ENCODE assay signal across 16 cellular contexts in genomic region chr17:62781356-62781755, GRCh38. TPM values are rescaled to one million over a fixed set of nuclear protein-coding genes. Genes with fewer than 3 reads are reported as not detected.
DNase-seq lines count a peak whose midpoint lies in the region; ATAC-seq, FAIRE-seq and TF ChIP-seq lines count a peak whose summit lies in the region.
"Had no signal": no experiment of that assay in that cellular context is flagged by ENCODE, and none has a peak within 500 bp of the region (broad histone marks: within the 10 kb centered on the region; RNA-seq: fewer than 3 reads in every experiment).

No MANE protein-coding gene starts in this region.

- TF ChIP-seq POLR2A in GM12892 (IDR thresholded peaks at IDR 0.05; ENCODE audit: low read depth, low read length) = no peak

- H3K27ac ChIP-seq in endodermal cell (ENCODE audit: low read depth, low read length) (no peak overlapping the region), SJCRH30 (no peak overlapping the region)
- H3K27ac ChIP-seq: dorsolateral prefrontal cortex had no signal

- CTCF ChIA-PET in activated CD4-positive, alpha-beta T cell treated with anti-CD3 and anti-CD28 coated beads for 36 hours (lab: Charles Lee) = no interaction called here

- peak overlapping the region; percentile 73 for H3K27ac Mint-ChIP-seq in HFFc6
- H3K27ac Mint-ChIP-seq in endodermal cell = no peak overlapping the region
- H3K27ac Mint-ChIP-seq in activated CD4-positive, alpha-beta T cell treated with anti-CD3 and anti-CD28 coated beads for 36 hours = no peak overlapping the region
- H3K27ac Mint-ChIP-seq: stimulated activated naive B cell treated with anti-CD40 and anti-IgM and Interleukin-4, amounts not matched to agents 10 μg/mL and 1 μg/mL and 100 μg/mL, for 72 hours had no signal

- H3K36me3 ChIP-seq in endodermal cell (ENCODE audit: control insufficient read depth, insufficient read depth, low read length) (no peaks in the 10 kb centered on the region), SJCRH30 (no peaks in the 10 kb centered on the region)

- no peak for FAIRE-seq in GM12892 (lab: Jason Lieb, UNC)

- DNase-seq in HFFc6 (no peak), NCI-H510A (lab: John Stamatoyannopoulos, UW) (peak; percentile 34), endodermal cell (peak; percentile 19), renal cortical epithelial cell (ENCODE audit: low read depth) (peak; percentile 44), GM12892 (ENCODE audit: insufficient read length) (no peak), NCI-H2171 (lab: John Stamatoyannopoulos, UW) (no peak), SJCRH30 (no peak)
- DNase-seq in activated CD4-positive, alpha-beta T cell treated with anti-CD3 and anti-CD28 coated beads for 36 hours = no peak
- DNase-seq: amygdala; C1 segment of cervical spinal cord; dorsolateral prefrontal cortex; NCI-H774; retina; stimulated activated CD4-positive, alpha-beta T cell treated with anti-CD3 and anti-CD28 coated beads, Interleukin-2, amount 100 ng/mL, for 48 hours; stimulated activated naive B cell treated with anti-CD40 and anti-IgM and Interleukin-4, amounts not matched to agents 10 μg/mL and 1 μg/mL and 100 μg/mL, for 72 hours had no signal

- no peaks in the 10 kb centered on the region for H3K27me3 ChIP-seq in endodermal cell (ENCODE audit: control insufficient read depth, insufficient read depth, low read length, poor library complexity, severe bottlenecking)
- no peaks in the 10 kb centered on the region for H3K27me3 ChIP-seq in SJCRH30
- H3K27me3 ChIP-seq: dorsolateral prefrontal cortex had no signal

- POLR2A ChIA-PET in activated CD4-positive, alpha-beta T cell treated with anti-CD3 and anti-CD28 coated beads for 36 hours (lab: Charles Lee) = no interaction called here

- ATAC-seq in activated CD4-positive, alpha-beta T cell treated with anti-CD3 and anti-CD28 coated beads for 36 hours = no peak
- ATAC-seq: activated CD4-positive, CD25-positive, alpha-beta regulatory T cell treated with anti-CD3 and anti-CD28 coated beads, Interleukin-2, amount 50 U/mL, for 24 hours; stimulated activated naive B cell treated with anti-CD40 and anti-IgM and Interleukin-4, amounts not matched to agents 10 μg/mL and 1 μg/mL and 100 μg/mL, for 72 hours had no signal

- H3K4me1 Mint-ChIP-seq in HFFc6 (ENCODE audit: low read depth) (peaks cover 47% of the 10 kb centered on the region), endodermal cell (no peaks in the 10 kb centered on the region)
- H3K4me1 Mint-ChIP-seq in activated CD4-positive, alpha-beta T cell treated with anti-CD3 and anti-CD28 coated beads for 36 hours = no peaks in the 10 kb centered on the region
- H3K4me1 Mint-ChIP-seq: stimulated activated naive B cell treated with anti-CD40 and anti-IgM and Interleukin-4, amounts not matched to agents 10 μg/mL and 1 μg/mL and 100 μg/mL, for 72 hours had no signal

- no peak overlapping the region for H3K4me3 Mint-ChIP-seq in HFFc6
- no peak overlapping the region for H3K4me3 Mint-ChIP-seq in endodermal cell
- no peak overlapping the region for H3K4me3 Mint-ChIP-seq in activated CD4-positive, alpha-beta T cell treated with anti-CD3 and anti-CD28 coated beads for 36 hours
- H3K4me3 Mint-ChIP-seq: stimulated activated naive B cell treated with anti-CD40 and anti-IgM and Interleukin-4, amounts not matched to agents 10 μg/mL and 1 μg/mL and 100 μg/mL, for 72 hours had no signal

- H3K9me3 ChIP-seq in endodermal cell (ENCODE audit: control insufficient read depth, low read length) (no peaks in the 10 kb centered on the region), SJCRH30 (replicated peaks) (peaks cover 3% of the 10 kb centered on the region; the same call in 1 of the 2 replicates)

- H3K9ac ChIP-seq in endodermal cell (ENCODE audit: extremely low read depth, low read length, poor library complexity, severe bottlenecking) = no peak overlapping the region

- no peak overlapping the region for H3K4me3 ChIP-seq in endodermal cell (ENCODE audit: low read length)
- H3K4me3 ChIP-seq in SJCRH30 = no peak overlapping the region
- H3K4me3 ChIP-seq: dorsolateral prefrontal cortex had no signal

- H3K36me3 Mint-ChIP-seq in HFFc6 (ENCODE audit: low read depth) = peaks cover 29% of the 10 kb centered on the region
- no peaks in the 10 kb centered on the region for H3K36me3 Mint-ChIP-seq in endodermal cell (ENCODE audit: low read depth)
- no peaks in the 10 kb centered on the region for H3K36me3 Mint-ChIP-seq in activated CD4-positive, alpha-beta T cell treated with anti-CD3 and anti-CD28 coated beads for 36 hours (ENCODE audit: low read depth)

- H3K4me1 ChIP-seq in endodermal cell (ENCODE audit: control insufficient read depth, insufficient read depth, low read length) (no peaks in the 10 kb centered on the region), SJCRH30 (peaks cover 6% of the 10 kb centered on the region; the same call in 1 of the 2 replicates)

- no peaks in the 10 kb centered on the region; the same call in 1 of the 2 replicates for H3K27me3 Mint-ChIP-seq in HFFc6 (ENCODE audit: insufficient read depth)
- no peaks in the 10 kb centered on the region for H3K27me3 Mint-ChIP-seq in endodermal cell (ENCODE audit: insufficient read depth)
- peaks cover 13% of the 10 kb centered on the region for H3K27me3 Mint-ChIP-seq in activated CD4-positive, alpha-beta T cell treated with anti-CD3 and anti-CD28 coated beads for 36 hours

- 90 to 92% methylated on average over 3 of the region's 3 CpGs for WGBS in endodermal cell (ENCODE audit: insufficient coverage in 1 of 2, insufficient read length in 1 of 2), 2 experiments

- no peak for TF ChIP-seq CTCF in HFFc6 (IDR thresholded peaks at IDR 0.05)
- no peak for TF ChIP-seq CTCF in endodermal cell (conservative IDR thresholded peaks at IDR 0.05)

- intact Hi-C loops in activated CD4-positive, alpha-beta T cell treated with anti-CD3 and anti-CD28 coated beads for 36 hours (cut with DNase I, micrococcal nuclease) = no loop called here

- H3K9me3 Mint-ChIP-seq in HFFc6 (peaks cover 9% of the 10 kb centered on the region), endodermal cell (peaks cover 13% of the 10 kb centered on the region)
- peaks cover 10% of the 10 kb centered on the region for H3K9me3 Mint-ChIP-seq in activated CD4-positive, alpha-beta T cell treated with anti-CD3 and anti-CD28 coated beads for 36 hours (ENCODE audit: low read depth)

RNA-seq across cellular contexts. Expression of gene MARCHF10, which starts 26.8 kb away (rescaled TPM):
- 1 to 10 TPM in 2 of 6 experiments, under 1 TPM in 4; 0.46 to 1.5 (median 0.89) TPM for total RNA-seq in HFFc6 (2021; fragmentation: NEBNext Ultra II Directional; extraction: Animal tissue kit (Norgen Biotek cat#: 25700))
- total RNA-seq in endodermal cell = 1 to 10 TPM in 1 of 2 donors, under 1 TPM in 1; 0.57 to 1.7 TPM
- 0.89 TPM for polyA plus RNA-seq in endodermal cell (2013, experiment 1 of 2)
- 0.87 TPM for polyA plus RNA-seq in endodermal cell (2013, experiment 2 of 2)
- total RNA-seq in renal cortical epithelial cell = 0.17 and 0.60 TPM in 2 replicates
- not detected for polyA plus RNA-seq in GM12892 (2012; ENCODE audit: missing spikeins)
- not detected for total RNA-seq in activated CD4-positive, alpha-beta T cell treated with anti-CD3 and anti-CD28 coated beads for 36 hours
- total RNA-seq in SJCRH30 (2014; rRNA removed; shearing (Covaris generic)) = not detected in 2 replicates

Comparison
In these comparisons a context has a peak if more than half of its experiments do, and no peak if none do; other contexts are left out.
1. DNase-seq: peak in NCI-H510A (single experiment), endodermal cell (single experiment) and renal cortical epithelial cell (single experiment); none in HFFc6 (single experiment), GM12892 (single experiment), NCI-H2171 (single experiment), activated CD4-positive, alpha-beta T cell treated with anti-CD3 and anti-CD28 coated beads for 36 hours (single experiment) and SJCRH30 (0 of 2).